Comparison of ENCODE assay signal across 15 cellular contexts in genomic region chr22:36734171-36735058, GRCh38. TPM values are rescaled to one million over a fixed set of nuclear protein-coding genes. Genes with fewer than 3 reads are reported as not detected.
DNase-seq lines count a peak whose midpoint lies in the region; ATAC-seq and TF ChIP-seq lines count a peak whose summit lies in the region.
"Had no signal": no experiment of that assay in that cellular context is flagged by ENCODE, and none has a peak within 500 bp of the region (broad histone marks: within the 10 kb centered on the region; RNA-seq: fewer than 3 reads in every experiment).

No MANE protein-coding gene starts in this region.

- ATAC-seq in natural killer cell treated with Interleukin-12 subunit alpha and Interleukin-12 subunit beta and Interleukin-15 and Interleukin-18, amount 100 ng/mL, for 72 hours: no peak
- no peak for ATAC-seq in natural killer cell
- peak; percentile 87 for ATAC-seq in activated T-helper 17 cell treated with anti-CD3 and anti-CD28 coated beads, Interleukin-2, amount 50 U/mL, for 72 hours (replicated peaks)
- ATAC-seq in GM21381 (IDR thresholded peaks at IDR 0.05; ENCODE audit: unreplicated experiment): no peak
- ATAC-seq in GM21447 (IDR thresholded peaks at IDR 0.05; ENCODE audit: unreplicated experiment): no peak
- no peak for ATAC-seq in HG02763 (IDR thresholded peaks at IDR 0.05; ENCODE audit: unreplicated experiment)
- ATAC-seq: naive thymus-derived CD4-positive, alpha-beta T cell had no signal

- no peaks in the 10 kb centered on the region for H3K9me3 Mint-ChIP-seq in natural killer cell treated with Interleukin-12 subunit alpha and Interleukin-12 subunit beta and Interleukin-15 and Interleukin-18, amount 100 ng/mL, for 72 hours
- H3K9me3 Mint-ChIP-seq in natural killer cell: no peaks in the 10 kb centered on the region
- no peaks in the 10 kb centered on the region for H3K9me3 Mint-ChIP-seq in activated T-helper 17 cell treated with anti-CD3 and anti-CD28 coated beads, Interleukin-2, amount 50 U/mL, for 72 hours

- no peaks in the 10 kb centered on the region for H3K4me1 Mint-ChIP-seq in natural killer cell treated with Interleukin-12 subunit alpha and Interleukin-12 subunit beta and Interleukin-15 and Interleukin-18, amount 100 ng/mL, for 72 hours (ENCODE audit: low read depth in 2 of 2)
- H3K4me1 Mint-ChIP-seq in natural killer cell: no peaks in the 10 kb centered on the region
- no peaks in the 10 kb centered on the region for H3K4me1 Mint-ChIP-seq in activated T-helper 17 cell treated with anti-CD3 and anti-CD28 coated beads, Interleukin-2, amount 50 U/mL, for 72 hours
- H3K4me1 Mint-ChIP-seq: activated B cell treated with CpG ODN at 0.5 μM for 24 hours, B cell had no signal

- H3K36me3 Mint-ChIP-seq in natural killer cell treated with Interleukin-12 subunit alpha and Interleukin-12 subunit beta and Interleukin-15 and Interleukin-18, amount 100 ng/mL, for 72 hours: no peaks in the 10 kb centered on the region
- H3K36me3 Mint-ChIP-seq in natural killer cell: no peaks in the 10 kb centered on the region
- no peaks in the 10 kb centered on the region for H3K36me3 Mint-ChIP-seq in activated T-helper 17 cell treated with anti-CD3 and anti-CD28 coated beads, Interleukin-2, amount 50 U/mL, for 72 hours (ENCODE audit: low read depth)

- peaks cover 37 to 40% of the 10 kb centered on the region in 2 donors for H3K27me3 Mint-ChIP-seq in natural killer cell treated with Interleukin-12 subunit alpha and Interleukin-12 subunit beta and Interleukin-15 and Interleukin-18, amount 100 ng/mL, for 72 hours
- peaks cover 35 to 44% of the 10 kb centered on the region in 2 donors for H3K27me3 Mint-ChIP-seq in natural killer cell (ENCODE audit: low read depth in 2 of 2)
- H3K27me3 Mint-ChIP-seq in activated T-helper 17 cell treated with anti-CD3 and anti-CD28 coated beads, Interleukin-2, amount 50 U/mL, for 72 hours: peaks cover 25% of the 10 kb centered on the region

- peak; percentile 31 for DNase-seq in natural killer cell treated with Interleukin-12 subunit alpha and Interleukin-12 subunit beta and Interleukin-15 and Interleukin-18, amount 100 ng/mL, for 72 hours (ENCODE audit: low spot score)
- DNase-seq in natural killer cell: no peak
- DNase-seq in islet precursor cell: peak; percentile 86
- DNase-seq in NCI-H2196 treated with DMSO at 0.1 percent for 48 hours (lab: John Stamatoyannopoulos, UW; ENCODE audit: unreplicated experiment): no peak
- DNase-seq: activated B cell treated with CpG ODN at 0.5 μM for 24 hours; activated gamma-delta T cell treated with Interleukin-2 at 50 U/mL for 16 hours; naive thymus-derived CD4-positive, alpha-beta T cell; NCI-H1417 treated with DMSO at 0.1 percent for 48 hours; stimulated activated CD4-positive, alpha-beta T cell treated with anti-CD3 and anti-CD28 coated beads, Interleukin-4, amount 100 ng/mL, for 4 hours; transverse colon had no signal

- H3K4me3 Mint-ChIP-seq in natural killer cell treated with Interleukin-12 subunit alpha and Interleukin-12 subunit beta and Interleukin-15 and Interleukin-18, amount 100 ng/mL, for 72 hours: no peak overlapping the region
- H3K4me3 Mint-ChIP-seq in natural killer cell: no peak overlapping the region
- no peak overlapping the region for H3K4me3 Mint-ChIP-seq in activated T-helper 17 cell treated with anti-CD3 and anti-CD28 coated beads, Interleukin-2, amount 50 U/mL, for 72 hours
- H3K4me3 Mint-ChIP-seq: activated B cell treated with CpG ODN at 0.5 μM for 24 hours; B cell; naive thymus-derived CD4-positive, alpha-beta T cell had no signal

- no peak overlapping the region for H3K27ac Mint-ChIP-seq in natural killer cell treated with Interleukin-12 subunit alpha and Interleukin-12 subunit beta and Interleukin-15 and Interleukin-18, amount 100 ng/mL, for 72 hours
- H3K27ac Mint-ChIP-seq in natural killer cell: no peak overlapping the region
- H3K27ac Mint-ChIP-seq in activated T-helper 17 cell treated with anti-CD3 and anti-CD28 coated beads, Interleukin-2, amount 50 U/mL, for 72 hours: no peak overlapping the region
- H3K27ac Mint-ChIP-seq: activated B cell treated with CpG ODN at 0.5 μM for 24 hours; B cell; naive thymus-derived CD4-positive, alpha-beta T cell had no signal

- TF ChIP-seq CTCF in natural killer cell (IDR thresholded peaks at IDR 0.05): no peak

- intact Hi-C loops in natural killer cell (cut with micrococcal nuclease): no loop called here

RNA-seq across cellular contexts. Expression of gene CACNG2, which starts 30.9 kb away (rescaled TPM):
- not detected for total RNA-seq in natural killer cell treated with Interleukin-12 subunit alpha and Interleukin-12 subunit beta and Interleukin-15 and Interleukin-18, amount 100 ng/mL, for 72 hours
- total RNA-seq in natural killer cell: not detected
- not detected for total RNA-seq in activated T-helper 17 cell treated with anti-CD3 and anti-CD28 coated beads, Interleukin-2, amount 50 U/mL, for 72 hours
- total RNA-seq: activated B cell treated with CpG ODN at 0.5 μM for 24 hours; B cell; naive thymus-derived CD4-positive, alpha-beta T cell; transverse colon had no signal

RNA-seq across cellular contexts. Expression of gene IFT27, which starts 41.5 kb away (rescaled TPM):
- total RNA-seq in natural killer cell treated with Interleukin-12 subunit alpha and Interleukin-12 subunit beta and Interleukin-15 and Interleukin-18, amount 100 ng/mL, for 72 hours: 10 to 100 TPM; 23.3 to 37.8 TPM
- total RNA-seq in natural killer cell: 10 to 100 TPM; 16.5 to 30.1 (median 27.1) TPM
- total RNA-seq in activated T-helper 17 cell treated with anti-CD3 and anti-CD28 coated beads, Interleukin-2, amount 50 U/mL, for 72 hours: 10 to 100 TPM; 19.7 to 21.2 TPM

Comparison
In these comparisons a context has a peak if more than half of its experiments do, and no peak if none do; other contexts are left out.
1. DNase-seq: peak in natural killer cell treated with Interleukin-12 subunit alpha and Interleukin-12 subunit beta and Interleukin-15 and Interleukin-18, amount 100 ng/mL, for 72 hours (single experiment) and islet precursor cell (single experiment); none in natural killer cell (single experiment) and NCI-H2196 treated with DMSO at 0.1 percent for 48 hours (single experiment).